In the genomic region with DNA sequence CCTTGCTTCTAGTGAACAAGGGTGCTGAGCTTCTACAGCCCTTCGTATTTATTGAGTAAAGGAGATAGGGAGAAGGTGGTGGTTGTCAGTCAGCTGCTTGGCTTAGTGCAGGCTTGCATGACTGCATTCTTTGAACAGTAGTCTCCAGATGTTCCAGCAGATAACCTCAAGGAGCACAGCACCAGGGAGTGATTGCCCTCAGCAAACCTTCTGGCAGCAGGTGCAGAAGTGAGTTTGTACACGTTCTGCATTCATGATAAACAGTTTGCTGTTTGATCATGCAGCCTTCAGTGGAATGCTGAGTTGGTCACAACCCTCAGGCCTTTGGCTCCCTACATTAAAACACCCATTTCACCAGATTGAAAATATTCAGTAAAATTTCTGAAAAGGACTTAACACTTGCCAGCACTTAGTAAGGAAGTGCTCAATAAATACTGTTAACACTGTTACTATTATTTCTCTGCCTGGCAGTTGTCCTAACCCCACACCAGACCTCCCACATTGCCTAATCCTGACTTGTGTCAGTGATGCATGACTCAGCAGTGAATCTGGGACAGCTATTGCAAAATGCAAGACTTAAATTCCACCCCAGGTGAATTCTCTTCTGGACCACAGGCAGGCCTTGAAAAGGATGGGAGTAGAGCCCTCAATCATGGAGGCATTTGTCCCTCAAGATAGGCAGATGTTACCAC, we compare ENCODE assay signal across 1 cellular context.
TF ChIP-seq lines count a peak whose summit lies in the region.

No MANE protein-coding gene starts in this region.

TF ChIP-seq in HepG2, 621 proteins besides CTCF, POLR2A, EP300 and RAD21 (continued from another document and continues in another):
- TF ChIP-seq, protein P1, sequence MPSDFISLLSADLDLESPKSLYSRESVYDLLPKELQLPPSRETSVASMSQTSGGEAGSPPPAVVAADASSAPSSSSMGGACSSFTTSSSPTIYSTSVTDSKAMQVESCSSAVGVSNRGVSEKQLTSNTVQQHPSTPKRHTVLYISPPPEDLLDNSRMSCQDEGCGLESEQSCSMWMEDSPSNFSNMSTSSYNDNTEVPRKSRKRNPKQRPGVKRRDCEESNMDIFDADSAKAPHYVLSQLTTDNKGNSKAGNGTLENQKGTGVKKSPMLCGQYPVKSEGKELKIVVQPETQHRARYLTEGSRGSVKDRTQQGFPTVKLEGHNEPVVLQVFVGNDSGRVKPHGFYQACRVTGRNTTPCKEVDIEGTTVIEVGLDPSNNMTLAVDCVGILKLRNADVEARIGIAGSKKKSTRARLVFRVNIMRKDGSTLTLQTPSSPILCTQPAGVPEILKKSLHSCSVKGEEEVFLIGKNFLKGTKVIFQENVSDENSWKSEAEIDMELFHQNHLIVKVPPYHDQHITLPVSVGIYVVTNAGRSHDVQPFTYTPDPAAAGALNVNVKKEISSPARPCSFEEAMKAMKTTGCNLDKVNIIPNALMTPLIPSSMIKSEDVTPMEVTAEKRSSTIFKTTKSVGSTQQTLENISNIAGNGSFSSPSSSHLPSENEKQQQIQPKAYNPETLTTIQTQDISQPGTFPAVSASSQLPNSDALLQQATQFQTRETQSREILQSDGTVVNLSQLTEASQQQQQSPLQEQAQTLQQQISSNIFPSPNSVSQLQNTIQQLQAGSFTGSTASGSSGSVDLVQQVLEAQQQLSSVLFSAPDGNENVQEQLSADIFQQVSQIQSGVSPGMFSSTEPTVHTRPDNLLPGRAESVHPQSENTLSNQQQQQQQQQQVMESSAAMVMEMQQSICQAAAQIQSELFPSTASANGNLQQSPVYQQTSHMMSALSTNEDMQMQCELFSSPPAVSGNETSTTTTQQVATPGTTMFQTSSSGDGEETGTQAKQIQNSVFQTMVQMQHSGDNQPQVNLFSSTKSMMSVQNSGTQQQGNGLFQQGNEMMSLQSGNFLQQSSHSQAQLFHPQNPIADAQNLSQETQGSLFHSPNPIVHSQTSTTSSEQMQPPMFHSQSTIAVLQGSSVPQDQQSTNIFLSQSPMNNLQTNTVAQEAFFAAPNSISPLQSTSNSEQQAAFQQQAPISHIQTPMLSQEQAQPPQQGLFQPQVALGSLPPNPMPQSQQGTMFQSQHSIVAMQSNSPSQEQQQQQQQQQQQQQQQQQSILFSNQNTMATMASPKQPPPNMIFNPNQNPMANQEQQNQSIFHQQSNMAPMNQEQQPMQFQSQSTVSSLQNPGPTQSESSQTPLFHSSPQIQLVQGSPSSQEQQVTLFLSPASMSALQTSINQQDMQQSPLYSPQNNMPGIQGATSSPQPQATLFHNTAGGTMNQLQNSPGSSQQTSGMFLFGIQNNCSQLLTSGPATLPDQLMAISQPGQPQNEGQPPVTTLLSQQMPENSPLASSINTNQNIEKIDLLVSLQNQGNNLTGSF (CRISPR knock-in tag; IDR thresholded peaks at IDR 0.05) = no peak
- TF ChIP-seq ARNTL (CRISPR knock-in tag; IDR thresholded peaks at IDR 0.05) (no peak), ZNF121 (CRISPR knock-in tag; IDR thresholded peaks at IDR 0.05) (no peak), SKI (IDR thresholded peaks at IDR 0.05; ENCODE audit: partially characterized antibody) (peak; percentile 33), MAFK (conservative IDR thresholded peaks at IDR 0.05 in 1 of 2, IDR thresholded peaks at IDR 0.05 in 1 of 2; ENCODE audit: low read length in 2 of 2) (peak; percentile 89 to 96), TEAD3 (CRISPR knock-in tag; optimal IDR thresholded peaks at IDR 0.05; ENCODE audit: borderline replicate concordance) (peak; percentile 93), ZNF468 (CRISPR knock-in tag; IDR thresholded peaks at IDR 0.05) (no peak), ZFX (CRISPR knock-in tag; IDR thresholded peaks at IDR 0.05; ENCODE audit: low read depth) (no peak), RFX5 (IDR thresholded peaks at IDR 0.05; ENCODE audit: low read depth, low read length) (no peak), ZNF879 (CRISPR knock-in tag; IDR thresholded peaks at IDR 0.05) (0 out of 2 replicates have a peak, but pooled peaks have one; percentile 10), ZSCAN20 (CRISPR knock-in tag; IDR thresholded peaks at IDR 0.05; ENCODE audit: borderline replicate concordance) (no peak), ZKSCAN1 (IDR thresholded peaks at IDR 0.05; ENCODE audit: low read length) (no peak), ZNF589 (CRISPR knock-in tag; conservative IDR thresholded peaks at IDR 0.05) (no peak), ZFY (CRISPR knock-in tag; IDR thresholded peaks at IDR 0.05) (peak; percentile 19; the same call in 1 of the 2 replicates), ZNF792 (CRISPR knock-in tag; IDR thresholded peaks at IDR 0.05) (no peak), ZNF878 (CRISPR knock-in tag; IDR thresholded peaks at IDR 0.05) (peak; percentile 54), HDAC2 (CRISPR knock-in tag; IDR thresholded peaks at IDR 0.05) (peak; percentile 59; the same call in 1 of the 2 replicates), ARID2 (CRISPR knock-in tag; IDR thresholded peaks at IDR 0.05; ENCODE audit: borderline replicate concordance) (no peak), ZSCAN30 (CRISPR knock-in tag; IDR thresholded peaks at IDR 0.05) (no peak), RARA (CRISPR knock-in tag; IDR thresholded peaks at IDR 0.05) (peak; percentile 75), ZNF562 (CRISPR knock-in tag; IDR thresholded peaks at IDR 0.05; ENCODE audit: borderline replicate concordance) (no peak), NFE2L1 (CRISPR knock-in tag; IDR thresholded peaks at IDR 0.05; ENCODE audit: borderline replicate concordance) (no peak), CHD2 (IDR thresholded peaks at IDR 0.05; ENCODE audit: low read depth, low read length) (no peak), KMT2B (CRISPR knock-in tag; IDR thresholded peaks at IDR 0.05) (no peak), ZBTB1 (CRISPR knock-in tag; IDR thresholded peaks at IDR 0.05; ENCODE audit: borderline replicate concordance) (no peak), GABPB1 (CRISPR knock-in tag; IDR thresholded peaks at IDR 0.05) (peak; percentile 25; the same call in 1 of the 2 replicates), ZNF264 (CRISPR knock-in tag; IDR thresholded peaks at IDR 0.05) (no peak), DNMT1 (CRISPR knock-in tag; IDR thresholded peaks at IDR 0.05) (no peak), ZNF7 (CRISPR knock-in tag; IDR thresholded peaks at IDR 0.05) (no peak), SRSF4 (IDR thresholded peaks at IDR 0.05; ENCODE audit: low read depth, low read length, poor library complexity, severe bottlenecking) (no peak), CCDC6 (CRISPR knock-in tag; IDR thresholded peaks at IDR 0.05) (peak; percentile 64; the same call in 1 of the 2 replicates)
- TF ChIP-seq, protein P2, sequence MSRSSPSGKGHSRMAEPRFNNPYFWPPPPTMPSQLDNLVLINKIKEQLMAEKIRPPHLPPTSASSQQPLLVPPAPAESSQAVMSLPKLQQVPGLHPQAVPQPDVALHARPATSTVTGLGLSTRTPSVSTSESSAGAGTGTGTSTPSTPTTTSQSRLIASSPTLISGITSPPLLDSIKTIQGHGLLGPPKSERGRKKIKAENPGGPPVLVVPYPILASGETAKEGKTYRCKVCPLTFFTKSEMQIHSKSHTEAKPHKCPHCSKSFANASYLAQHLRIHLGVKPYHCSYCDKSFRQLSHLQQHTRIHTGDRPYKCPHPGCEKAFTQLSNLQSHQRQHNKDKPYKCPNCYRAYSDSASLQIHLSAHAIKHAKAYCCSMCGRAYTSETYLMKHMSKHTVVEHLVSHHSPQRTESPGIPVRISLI (CRISPR knock-in tag; IDR thresholded peaks at IDR 0.05; ENCODE audit: borderline replicate concordance) = peak; percentile 58; the same call in 1 of the 2 replicates
- TF ChIP-seq, protein P3, sequence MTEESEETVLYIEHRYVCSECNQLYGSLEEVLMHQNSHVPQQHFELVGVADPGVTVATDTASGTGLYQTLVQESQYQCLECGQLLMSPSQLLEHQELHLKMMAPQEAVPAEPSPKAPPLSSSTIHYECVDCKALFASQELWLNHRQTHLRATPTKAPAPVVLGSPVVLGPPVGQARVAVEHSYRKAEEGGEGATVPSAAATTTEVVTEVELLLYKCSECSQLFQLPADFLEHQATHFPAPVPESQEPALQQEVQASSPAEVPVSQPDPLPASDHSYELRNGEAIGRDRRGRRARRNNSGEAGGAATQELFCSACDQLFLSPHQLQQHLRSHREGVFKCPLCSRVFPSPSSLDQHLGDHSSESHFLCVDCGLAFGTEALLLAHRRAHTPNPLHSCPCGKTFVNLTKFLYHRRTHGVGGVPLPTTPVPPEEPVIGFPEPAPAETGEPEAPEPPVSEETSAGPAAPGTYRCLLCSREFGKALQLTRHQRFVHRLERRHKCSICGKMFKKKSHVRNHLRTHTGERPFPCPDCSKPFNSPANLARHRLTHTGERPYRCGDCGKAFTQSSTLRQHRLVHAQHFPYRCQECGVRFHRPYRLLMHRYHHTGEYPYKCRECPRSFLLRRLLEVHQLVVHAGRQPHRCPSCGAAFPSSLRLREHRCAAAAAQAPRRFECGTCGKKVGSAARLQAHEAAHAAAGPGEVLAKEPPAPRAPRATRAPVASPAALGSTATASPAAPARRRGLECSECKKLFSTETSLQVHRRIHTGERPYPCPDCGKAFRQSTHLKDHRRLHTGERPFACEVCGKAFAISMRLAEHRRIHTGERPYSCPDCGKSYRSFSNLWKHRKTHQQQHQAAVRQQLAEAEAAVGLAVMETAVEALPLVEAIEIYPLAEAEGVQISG (CRISPR knock-in tag; IDR thresholded peaks at IDR 0.05) = peak; percentile 50; the same call in 1 of the 2 replicates
- TF ChIP-seq, protein P4, sequence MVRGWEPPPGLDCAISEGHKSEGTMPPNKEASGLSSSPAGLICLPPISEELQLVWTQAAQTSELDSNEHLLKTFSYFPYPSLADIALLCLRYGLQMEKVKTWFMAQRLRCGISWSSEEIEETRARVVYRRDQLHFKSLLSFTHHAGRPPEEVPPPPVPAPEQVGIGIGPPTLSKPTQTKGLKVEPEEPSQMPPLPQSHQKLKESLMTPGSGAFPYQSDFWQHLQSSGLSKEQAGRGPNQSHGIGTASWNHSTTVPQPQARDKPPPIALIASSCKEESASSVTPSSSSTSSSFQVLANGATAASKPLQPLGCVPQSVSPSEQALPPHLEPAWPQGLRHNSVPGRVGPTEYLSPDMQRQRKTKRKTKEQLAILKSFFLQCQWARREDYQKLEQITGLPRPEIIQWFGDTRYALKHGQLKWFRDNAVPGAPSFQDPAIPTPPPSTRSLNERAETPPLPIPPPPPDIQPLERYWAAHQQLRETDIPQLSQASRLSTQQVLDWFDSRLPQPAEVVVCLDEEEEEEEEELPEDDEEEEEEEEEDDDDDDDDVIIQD (CRISPR knock-in tag; IDR thresholded peaks at IDR 0.05; ENCODE audit: low read depth) = peak; percentile 68; the same call in 1 of the 2 replicates
- TF ChIP-seq, protein P5, sequence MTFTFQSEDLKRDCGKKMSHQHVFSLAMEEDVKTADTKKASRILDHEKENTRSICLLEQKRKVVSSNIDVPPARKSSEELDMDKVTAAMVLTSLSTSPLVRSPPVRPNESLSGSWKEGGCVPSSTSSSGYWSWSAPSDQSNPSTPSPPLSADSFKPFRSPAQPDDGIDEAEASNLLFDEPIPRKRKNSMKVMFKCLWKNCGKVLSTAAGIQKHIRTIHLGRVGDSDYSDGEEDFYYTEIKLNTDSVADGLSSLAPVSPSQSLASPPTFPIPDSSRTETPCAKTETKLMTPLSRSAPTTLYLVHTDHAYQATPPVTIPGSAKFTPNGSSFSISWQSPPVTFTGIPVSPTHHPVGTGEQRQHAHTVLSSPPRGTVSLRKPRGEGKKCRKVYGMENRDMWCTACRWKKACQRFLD (CRISPR knock-in tag; IDR thresholded peaks at IDR 0.05; ENCODE audit: borderline replicate concordance) = no peak
- TF ChIP-seq, protein P6, sequence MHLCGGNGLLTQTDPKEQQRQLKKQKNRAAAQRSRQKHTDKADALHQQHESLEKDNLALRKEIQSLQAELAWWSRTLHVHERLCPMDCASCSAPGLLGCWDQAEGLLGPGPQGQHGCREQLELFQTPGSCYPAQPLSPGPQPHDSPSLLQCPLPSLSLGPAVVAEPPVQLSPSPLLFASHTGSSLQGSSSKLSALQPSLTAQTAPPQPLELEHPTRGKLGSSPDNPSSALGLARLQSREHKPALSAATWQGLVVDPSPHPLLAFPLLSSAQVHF (CRISPR knock-in tag; IDR thresholded peaks at IDR 0.05) = no peak
- TF ChIP-seq, protein P7, sequence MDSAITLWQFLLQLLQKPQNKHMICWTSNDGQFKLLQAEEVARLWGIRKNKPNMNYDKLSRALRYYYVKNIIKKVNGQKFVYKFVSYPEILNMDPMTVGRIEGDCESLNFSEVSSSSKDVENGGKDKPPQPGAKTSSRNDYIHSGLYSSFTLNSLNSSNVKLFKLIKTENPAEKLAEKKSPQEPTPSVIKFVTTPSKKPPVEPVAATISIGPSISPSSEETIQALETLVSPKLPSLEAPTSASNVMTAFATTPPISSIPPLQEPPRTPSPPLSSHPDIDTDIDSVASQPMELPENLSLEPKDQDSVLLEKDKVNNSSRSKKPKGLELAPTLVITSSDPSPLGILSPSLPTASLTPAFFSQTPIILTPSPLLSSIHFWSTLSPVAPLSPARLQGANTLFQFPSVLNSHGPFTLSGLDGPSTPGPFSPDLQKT (CRISPR knock-in tag; IDR thresholded peaks at IDR 0.05; ENCODE audit: borderline replicate concordance) = no peak
- TF ChIP-seq, protein P8, sequence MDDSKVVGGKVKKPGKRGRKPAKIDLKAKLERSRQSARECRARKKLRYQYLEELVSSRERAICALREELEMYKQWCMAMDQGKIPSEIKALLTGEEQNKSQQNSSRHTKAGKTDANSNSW (CRISPR knock-in tag; IDR thresholded peaks at IDR 0.05; ENCODE audit: borderline replicate concordance) = no peak
- TF ChIP-seq, protein P9, sequence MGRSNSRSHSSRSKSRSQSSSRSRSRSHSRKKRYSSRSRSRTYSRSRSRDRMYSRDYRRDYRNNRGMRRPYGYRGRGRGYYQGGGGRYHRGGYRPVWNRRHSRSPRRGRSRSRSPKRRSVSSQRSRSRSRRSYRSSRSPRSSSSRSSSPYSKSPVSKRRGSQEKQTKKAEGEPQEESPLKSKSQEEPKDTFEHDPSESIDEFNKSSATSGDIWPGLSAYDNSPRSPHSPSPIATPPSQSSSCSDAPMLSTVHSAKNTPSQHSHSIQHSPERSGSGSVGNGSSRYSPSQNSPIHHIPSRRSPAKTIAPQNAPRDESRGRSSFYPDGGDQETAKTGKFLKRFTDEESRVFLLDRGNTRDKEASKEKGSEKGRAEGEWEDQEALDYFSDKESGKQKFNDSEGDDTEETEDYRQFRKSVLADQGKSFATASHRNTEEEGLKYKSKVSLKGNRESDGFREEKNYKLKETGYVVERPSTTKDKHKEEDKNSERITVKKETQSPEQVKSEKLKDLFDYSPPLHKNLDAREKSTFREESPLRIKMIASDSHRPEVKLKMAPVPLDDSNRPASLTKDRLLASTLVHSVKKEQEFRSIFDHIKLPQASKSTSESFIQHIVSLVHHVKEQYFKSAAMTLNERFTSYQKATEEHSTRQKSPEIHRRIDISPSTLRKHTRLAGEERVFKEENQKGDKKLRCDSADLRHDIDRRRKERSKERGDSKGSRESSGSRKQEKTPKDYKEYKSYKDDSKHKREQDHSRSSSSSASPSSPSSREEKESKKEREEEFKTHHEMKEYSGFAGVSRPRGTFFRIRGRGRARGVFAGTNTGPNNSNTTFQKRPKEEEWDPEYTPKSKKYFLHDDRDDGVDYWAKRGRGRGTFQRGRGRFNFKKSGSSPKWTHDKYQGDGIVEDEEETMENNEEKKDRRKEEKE (IDR thresholded peaks at IDR 0.05) = no peak
- TF ChIP-seq, protein P10, sequence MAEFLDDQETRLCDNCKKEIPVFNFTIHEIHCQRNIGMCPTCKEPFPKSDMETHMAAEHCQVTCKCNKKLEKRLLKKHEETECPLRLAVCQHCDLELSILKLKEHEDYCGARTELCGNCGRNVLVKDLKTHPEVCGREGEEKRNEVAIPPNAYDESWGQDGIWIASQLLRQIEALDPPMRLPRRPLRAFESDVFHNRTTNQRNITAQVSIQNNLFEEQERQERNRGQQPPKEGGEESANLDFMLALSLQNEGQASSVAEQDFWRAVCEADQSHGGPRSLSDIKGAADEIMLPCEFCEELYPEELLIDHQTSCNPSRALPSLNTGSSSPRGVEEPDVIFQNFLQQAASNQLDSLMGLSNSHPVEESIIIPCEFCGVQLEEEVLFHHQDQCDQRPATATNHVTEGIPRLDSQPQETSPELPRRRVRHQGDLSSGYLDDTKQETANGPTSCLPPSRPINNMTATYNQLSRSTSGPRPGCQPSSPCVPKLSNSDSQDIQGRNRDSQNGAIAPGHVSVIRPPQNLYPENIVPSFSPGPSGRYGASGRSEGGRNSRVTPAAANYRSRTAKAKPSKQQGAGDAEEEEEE (CRISPR knock-in tag; IDR thresholded peaks at IDR 0.05; ENCODE audit: borderline replicate concordance) = no peak
